3 cellular contexts compared by ENCODE assay signal in the genomic region with DNA sequence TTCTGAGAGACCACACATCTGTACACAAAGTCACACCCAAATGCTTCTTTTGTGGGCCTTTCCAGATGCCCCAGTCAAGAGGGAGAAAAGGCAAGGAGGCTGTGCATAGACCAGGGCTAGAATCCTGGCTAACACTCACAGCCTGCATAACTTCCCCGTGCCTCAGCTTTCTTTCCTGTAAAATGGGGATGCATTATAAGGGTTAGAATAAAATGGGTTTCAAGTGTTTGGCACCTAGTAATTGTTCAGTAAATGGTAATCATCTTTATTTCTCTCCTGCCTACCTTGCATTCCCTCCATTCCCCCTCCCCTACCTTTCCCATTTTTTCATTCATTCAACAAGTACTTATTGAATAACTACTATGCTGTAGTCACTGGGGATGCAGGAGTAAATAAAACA.
TF ChIP-seq lines count a peak whose summit lies in the region.

No MANE protein-coding gene starts in this region.

TF ChIP-seq in A549, 52 proteins besides CTCF, POLR2A, EP300 and RAD21:
- no peak for TF ChIP-seq FOXS1 (CRISPR knock-in tag; IDR thresholded peaks at IDR 0.05)
- no peak for TF ChIP-seq ESRRA (IDR thresholded peaks at IDR 0.05; ENCODE audit: borderline replicate concordance, low read length)
- TF ChIP-seq, protein P1, sequence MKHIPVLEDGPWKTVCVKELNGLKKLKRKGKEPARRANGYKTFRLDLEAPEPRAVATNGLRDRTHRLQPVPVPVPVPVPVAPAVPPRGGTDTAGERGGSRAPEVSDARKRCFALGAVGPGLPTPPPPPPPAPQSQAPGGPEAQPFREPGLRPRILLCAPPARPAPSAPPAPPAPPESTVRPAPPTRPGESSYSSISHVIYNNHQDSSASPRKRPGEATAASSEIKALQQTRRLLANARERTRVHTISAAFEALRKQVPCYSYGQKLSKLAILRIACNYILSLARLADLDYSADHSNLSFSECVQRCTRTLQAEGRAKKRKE (CRISPR knock-in tag; IDR thresholded peaks at IDR 0.05; ENCODE audit: low read depth): no peak
- TF ChIP-seq JUNB (IDR thresholded peaks at IDR 0.05): no peak
- TF ChIP-seq PHF8 (IDR thresholded peaks at IDR 0.05; ENCODE audit: borderline replicate concordance, low read depth): no peak
- no peak for TF ChIP-seq NR3C1 (IDR thresholded peaks at IDR 0.05)
- TF ChIP-seq MYC (IDR thresholded peaks at IDR 0.05; ENCODE audit: borderline replicate concordance, low read length): no peak
- no peak for TF ChIP-seq ZC3H11A (IDR thresholded peaks at IDR 0.05)
- no peak for TF ChIP-seq HDAC2 (IDR thresholded peaks at IDR 0.05)
- TF ChIP-seq, protein P2, sequence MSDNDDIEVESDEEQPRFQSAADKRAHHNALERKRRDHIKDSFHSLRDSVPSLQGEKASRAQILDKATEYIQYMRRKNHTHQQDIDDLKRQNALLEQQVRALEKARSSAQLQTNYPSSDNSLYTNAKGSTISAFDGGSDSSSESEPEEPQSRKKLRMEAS (IDR thresholded peaks at IDR 0.05): no peak
- no peak for TF ChIP-seq TFCP2L1 (CRISPR knock-in tag; IDR thresholded peaks at IDR 0.05)
- TF ChIP-seq, protein P3, sequence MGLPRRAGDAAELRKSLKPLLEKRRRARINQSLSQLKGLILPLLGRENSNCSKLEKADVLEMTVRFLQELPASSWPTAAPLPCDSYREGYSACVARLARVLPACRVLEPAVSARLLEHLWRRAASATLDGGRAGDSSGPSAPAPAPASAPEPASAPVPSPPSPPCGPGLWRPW (IDR thresholded peaks at IDR 0.05): no peak
- no peak for TF ChIP-seq ZNF302 (CRISPR knock-in tag; IDR thresholded peaks at IDR 0.05)
- TF ChIP-seq HMGXB4 (CRISPR knock-in tag; IDR thresholded peaks at IDR 0.05; ENCODE audit: borderline replicate concordance): no peak
- no peak for TF ChIP-seq GATA3 (IDR thresholded peaks at IDR 0.05; ENCODE audit: borderline replicate concordance)
- no peak for TF ChIP-seq CBX2 (IDR thresholded peaks at IDR 0.05; ENCODE audit: borderline replicate concordance, low read depth)
- no peak for TF ChIP-seq NPAS2 (CRISPR knock-in tag; IDR thresholded peaks at IDR 0.05; ENCODE audit: borderline replicate concordance)
- TF ChIP-seq, protein P4, sequence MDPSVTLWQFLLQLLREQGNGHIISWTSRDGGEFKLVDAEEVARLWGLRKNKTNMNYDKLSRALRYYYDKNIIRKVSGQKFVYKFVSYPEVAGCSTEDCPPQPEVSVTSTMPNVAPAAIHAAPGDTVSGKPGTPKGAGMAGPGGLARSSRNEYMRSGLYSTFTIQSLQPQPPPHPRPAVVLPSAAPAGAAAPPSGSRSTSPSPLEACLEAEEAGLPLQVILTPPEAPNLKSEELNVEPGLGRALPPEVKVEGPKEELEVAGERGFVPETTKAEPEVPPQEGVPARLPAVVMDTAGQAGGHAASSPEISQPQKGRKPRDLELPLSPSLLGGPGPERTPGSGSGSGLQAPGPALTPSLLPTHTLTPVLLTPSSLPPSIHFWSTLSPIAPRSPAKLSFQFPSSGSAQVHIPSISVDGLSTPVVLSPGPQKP (IDR thresholded peaks at IDR 0.05; ENCODE audit: low read depth, low read length): no peak
- TF ChIP-seq MAZ (IDR thresholded peaks at IDR 0.05; ENCODE audit: borderline replicate concordance, low read depth, low read length): no peak
- no peak for TF ChIP-seq CHD4 (IDR thresholded peaks at IDR 0.05; ENCODE audit: borderline replicate concordance)

TF ChIP-seq in HEK293, 187 proteins besides CTCF, POLR2A, EP300 and RAD21:
- no peak for TF ChIP-seq ZNF561 (tag by site-specific recombination; IDR thresholded peaks at IDR 0.05; ENCODE audit: borderline replicate concordance)
- TF ChIP-seq SCRT2 (tag by site-specific recombination; IDR thresholded peaks at IDR 0.05): peak; percentile 12; the same call in 1 of the 2 replicates
- no peak for TF ChIP-seq ZSCAN16 (tag by site-specific recombination; IDR thresholded peaks at IDR 0.05)

TF ChIP-seq in K562, 482 proteins besides CTCF, POLR2A, EP300 and RAD21:
- TF ChIP-seq RBM25 (IDR thresholded peaks at IDR 0.05; ENCODE audit: low read depth, low read length, severe bottlenecking): peak; percentile 40
- no peak for TF ChIP-seq TARDBP (IDR thresholded peaks at IDR 0.05)
TF ChIP-seq in K562: peak in this region for 1.
